9 cellular contexts compared by ENCODE assay signal in the genomic region with DNA sequence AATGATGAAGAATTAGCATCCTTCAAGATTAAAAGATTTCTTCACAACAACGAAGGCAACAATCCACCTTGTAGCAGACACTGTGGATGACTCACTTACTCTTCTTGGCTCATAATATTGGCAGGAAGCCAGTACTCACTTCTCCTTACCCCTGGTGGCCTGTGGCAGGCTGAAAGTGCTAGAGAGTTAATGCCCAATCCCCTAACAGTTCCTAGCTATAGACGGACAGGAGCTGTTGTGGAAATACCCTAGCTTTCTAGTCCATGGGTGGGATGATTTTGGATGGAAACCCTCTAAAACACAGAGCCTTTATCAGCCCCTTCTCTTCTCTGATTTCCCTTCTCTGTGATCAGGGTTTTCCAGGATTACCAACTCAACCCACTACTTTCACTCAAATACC.
A peak's percentile ranks its signal among the peaks of the same experiment; 100 is the strongest.
DNase-seq lines count a peak whose midpoint lies in the region; ATAC-seq, FAIRE-seq and TF ChIP-seq lines count a peak whose summit lies in the region.
"Had no signal": no experiment of that assay in that cellular context is flagged by ENCODE, and none has a peak within 500 bp of the region (broad histone marks: within the 10 kb centered on the region; RNA-seq: fewer than 3 reads in every experiment).

No MANE protein-coding gene starts in this region.

- TF ChIP-seq CTCF in right lobe of liver (IDR thresholded peaks at IDR 0.05) = no peak
- no peak for TF ChIP-seq CTCF in HepG2 (CRISPR knock-in tag; IDR thresholded peaks at IDR 0.05)
- TF ChIP-seq CTCF in OCI-LY3 (IDR thresholded peaks at IDR 0.05; ENCODE audit: low read depth, low read length) = no peak
- peak; percentile 43 for TF ChIP-seq CTCF in epithelial cell of proximal tubule (conservative IDR thresholded peaks at IDR 0.05; ENCODE audit: low read depth, low read length)

- intact Hi-C loops in right lobe of liver (cut with DNase I) (no loop called here), HepG2 (cut with micrococcal nuclease; ENCODE audit: unreplicated experiment) (no loop called here)

- TF ChIP-seq POLR2A in right lobe of liver (IDR thresholded peaks at IDR 0.05) = no peak
- TF ChIP-seq POLR2A in HepG2 (IDR thresholded peaks at IDR 0.05; ENCODE audit: insufficient read depth in 1 of 2, low read depth in 2 of 2, low read length in 2 of 2) = no peak

- H2AFZ ChIP-seq in HepG2 (ENCODE audit: low read length) = no peak overlapping the region
- no peak overlapping the region for H2AFZ ChIP-seq in OCI-LY3 (ENCODE audit: low read depth, low read length)

- CTCF ChIA-PET in HepG2 (lab: Yijun Ruan, JAX; ENCODE audit: low intra/inter-chr PET ratio, low total read pairs) = no interaction called here
- CTCF ChIA-PET in activated CD8-positive, alpha-beta memory T cell treated with anti-CD3 and anti-CD28 coated beads, Interleukin-2, amount 10 ng/mL, durations not matched to agents 7 days and 5 days (lab: Charles Lee) = no interaction called here

- H3K9me3 ChIP-seq in right lobe of liver (no peaks in the 10 kb centered on the region), HepG2 (ENCODE audit: low read length) (peaks cover 58% of the 10 kb centered on the region), OCI-LY3 (ENCODE audit: insufficient read depth, low read length) (no peaks in the 10 kb centered on the region)

- TF ChIP-seq RAD21 in HepG2 (CRISPR knock-in tag; IDR thresholded peaks at IDR 0.05) = no peak

- no peak overlapping the region for H3K27ac Mint-ChIP-seq in activated CD8-positive, alpha-beta memory T cell treated with anti-CD3 and anti-CD28 coated beads, Interleukin-2, amount 10 ng/mL, durations not matched to agents 7 days and 5 days
- H3K27ac Mint-ChIP-seq: activated naive CD4-positive, alpha-beta T cell treated with anti-CD3 and anti-CD28 coated beads, Interleukin-2, amount 50 U/mL, for 24 hours had no signal

- BruUV-seq in HepG2 (replicated peaks; lab: Mats Ljungman, UMichigan) = no TSS peak

- peak; percentile 45 to 67 (median 60) for ATAC-seq in right lobe of liver
- no peak for ATAC-seq in HepG2
- ATAC-seq in GM21737 (IDR thresholded peaks at IDR 0.05; ENCODE audit: unreplicated experiment) = peak; percentile 100
- ATAC-seq in activated CD8-positive, alpha-beta memory T cell treated with anti-CD3 and anti-CD28 coated beads, Interleukin-2, amount 10 ng/mL, durations not matched to agents 7 days and 5 days = no peak

- DNase-seq in right lobe of liver (no peak), HepG2 (ENCODE audit: low spot score) (no peak), HPDE6-E6E7 (ENCODE audit: extremely low spot score) (peak; percentile 25), epithelial cell of proximal tubule (ENCODE audit: low read depth) (peak; percentile 51), stromal cell of bone marrow (ENCODE audit: low read depth) (peak; percentile 3)
- DNase-seq in activated CD8-positive, alpha-beta memory T cell treated with anti-CD3 and anti-CD28 coated beads, Interleukin-2, amount 10 ng/mL, durations not matched to agents 7 days and 5 days = no peak

- no peaks in the 10 kb centered on the region for H3K36me3 Mint-ChIP-seq in activated CD8-positive, alpha-beta memory T cell treated with anti-CD3 and anti-CD28 coated beads, Interleukin-2, amount 10 ng/mL, durations not matched to agents 7 days and 5 days
- H3K36me3 Mint-ChIP-seq: activated naive CD4-positive, alpha-beta T cell treated with anti-CD3 and anti-CD28 coated beads, Interleukin-2, amount 50 U/mL, for 24 hours had no signal

- no peak for FAIRE-seq in HepG2 (lab: Jason Lieb, UNC)

- in situ Hi-C loops in HepG2 (cut with HindIII; ENCODE audit: extremely low pct_ligation_motif_present, low pct_unique_long_range_greater_than_20kb) = no loop called here

- H3K4me2 ChIP-seq in HepG2 (ENCODE audit: low read depth, low read length) (no peak overlapping the region), OCI-LY3 (ENCODE audit: low read length) (peak overlapping the region; percentile 53)

- no peaks in the 10 kb centered on the region for H3K4me1 ChIP-seq in right lobe of liver
- no peaks in the 10 kb centered on the region for H3K4me1 ChIP-seq in HepG2 (ENCODE audit: insufficient read depth, low read length)
- H3K4me1 ChIP-seq in OCI-LY3 (ENCODE audit: low read length) = peaks cover 48% of the 10 kb centered on the region

- H3K79me2 ChIP-seq in HepG2 (ENCODE audit: insufficient read depth, low read length) (no peaks in the 10 kb centered on the region), OCI-LY3 (ENCODE audit: low read length) (no peaks in the 10 kb centered on the region)

- H3K4me3 ChIP-seq in right lobe of liver (no peak overlapping the region), HepG2 (replicated peaks in 1 of 3; ENCODE audit: insufficient read depth in 1 of 3, low read depth in 2 of 3, low read length in 3 of 3) (no peak overlapping the region), OCI-LY3 (ENCODE audit: low read length) (no peak overlapping the region), epithelial cell of proximal tubule (ENCODE audit: low read depth, low read length) (no peak overlapping the region)

- H3K27me3 ChIP-seq in right lobe of liver (no peaks in the 10 kb centered on the region), HepG2 (ENCODE audit: control insufficient read depth in 1 of 2, insufficient read depth in 2 of 2, low read length in 2 of 2) (no peaks in the 10 kb centered on the region), OCI-LY3 (ENCODE audit: low read depth, low read length) (no peaks in the 10 kb centered on the region)

- H3K36me3 ChIP-seq in right lobe of liver (no peaks in the 10 kb centered on the region), HepG2 (replicated peaks in 1 of 2; ENCODE audit: control insufficient read depth in 1 of 2, insufficient read depth in 2 of 2, low read length in 2 of 2) (no peaks in the 10 kb centered on the region), OCI-LY3 (replicated peaks; ENCODE audit: low read depth, low read length) (peaks cover 6% of the 10 kb centered on the region)

- H3K9me3 Mint-ChIP-seq in activated CD8-positive, alpha-beta memory T cell treated with anti-CD3 and anti-CD28 coated beads, Interleukin-2, amount 10 ng/mL, durations not matched to agents 7 days and 5 days (ENCODE audit: low read depth) = peaks cover 2% of the 10 kb centered on the region
- H3K9me3 Mint-ChIP-seq: activated naive CD4-positive, alpha-beta T cell treated with anti-CD3 and anti-CD28 coated beads, Interleukin-2, amount 50 U/mL, for 24 hours had no signal

- POLR2A ChIA-PET in HepG2 (lab: Yijun Ruan, JAX) = no interaction called here

- no peak overlapping the region for H3K27ac ChIP-seq in right lobe of liver
- H3K27ac ChIP-seq in HepG2 (ENCODE audit: extremely low read length, insufficient read depth, low read length) = no peak overlapping the region
- peak overlapping the region; percentile 77 for H3K27ac ChIP-seq in OCI-LY3 (ENCODE audit: low read length)

- H3K4me1 Mint-ChIP-seq in activated CD8-positive, alpha-beta memory T cell treated with anti-CD3 and anti-CD28 coated beads, Interleukin-2, amount 10 ng/mL, durations not matched to agents 7 days and 5 days = no peaks in the 10 kb centered on the region

- H3K27me3 Mint-ChIP-seq in activated CD8-positive, alpha-beta memory T cell treated with anti-CD3 and anti-CD28 coated beads, Interleukin-2, amount 10 ng/mL, durations not matched to agents 7 days and 5 days = no peaks in the 10 kb centered on the region
- H3K27me3 Mint-ChIP-seq: activated naive CD4-positive, alpha-beta T cell treated with anti-CD3 and anti-CD28 coated beads, Interleukin-2, amount 50 U/mL, for 24 hours had no signal

- TF ChIP-seq EP300 in HepG2 (IDR thresholded peaks at IDR 0.05; ENCODE audit: low read depth in 2 of 2, low read length in 2 of 2) (no peak), HepG2 (CRISPR knock-in tag; IDR thresholded peaks at IDR 0.05; ENCODE audit: borderline replicate concordance) (no peak)

- 19% methylated on average over 2 of the region's 2 CpGs for WGBS in right lobe of liver (ENCODE audit: insufficient coverage, low coverage, low lambda C conversion rate, missing lambda C conversion rate)
- WGBS in HepG2 (ENCODE audit: low lambda C conversion rate) = 1% methylated on average over 2 of the region's 2 CpGs

- H4K20me1 ChIP-seq in HepG2 (ENCODE audit: insufficient read depth, low read length) = no peaks in the 10 kb centered on the region
- H4K20me1 ChIP-seq in OCI-LY3 (ENCODE audit: insufficient read depth, low read length) = no peaks in the 10 kb centered on the region

- no peak overlapping the region for H3K4me3 Mint-ChIP-seq in activated CD8-positive, alpha-beta memory T cell treated with anti-CD3 and anti-CD28 coated beads, Interleukin-2, amount 10 ng/mL, durations not matched to agents 7 days and 5 days
- H3K4me3 Mint-ChIP-seq: activated naive CD4-positive, alpha-beta T cell treated with anti-CD3 and anti-CD28 coated beads, Interleukin-2, amount 50 U/mL, for 24 hours had no signal

- H3K9ac ChIP-seq in HepG2 (ENCODE audit: insufficient read depth, low read depth, low read length) = no peak overlapping the region
- peak overlapping the region; percentile 21; the same call in 1 of the 2 replicates for H3K9ac ChIP-seq in OCI-LY3 (ENCODE audit: low read length)

TF ChIP-seq in HepG2, 621 proteins besides CTCF, POLR2A, EP300 and RAD21:
- TF ChIP-seq RFXANK (CRISPR knock-in tag; IDR thresholded peaks at IDR 0.05) (no peak), ERF (CRISPR knock-in tag; IDR thresholded peaks at IDR 0.05) (no peak), ZBTB7B (CRISPR knock-in tag; IDR thresholded peaks at IDR 0.05) (no peak)
TF ChIP-seq in HepG2: peak in this region for 0.

Comparison
In these comparisons a context has a peak if more than half of its experiments do, and no peak if none do; other contexts are left out.
1. ATAC-seq: peak in right lobe of liver (4 of 4) and GM21737 (single experiment); none in HepG2 (single experiment) and activated CD8-positive, alpha-beta memory T cell treated with anti-CD3 and anti-CD28 coated beads, Interleukin-2, amount 10 ng/mL, durations not matched to agents 7 days and 5 days (single experiment).
2. DNase-seq: peak in HPDE6-E6E7 (single experiment), epithelial cell of proximal tubule (single experiment) and stromal cell of bone marrow (single experiment); none in right lobe of liver (0 of 3), HepG2 (single experiment) and activated CD8-positive, alpha-beta memory T cell treated with anti-CD3 and anti-CD28 coated beads, Interleukin-2, amount 10 ng/mL, durations not matched to agents 7 days and 5 days (single experiment).